ENCODE assay signal across 23 cellular contexts in genomic region chr20:5687884-5688283, GRCh38.
DNase-seq lines count a peak whose midpoint lies in the region; TF ChIP-seq lines count a peak whose summit lies in the region.
"Had no signal": no experiment of that assay in that cellular context is flagged by ENCODE, and none has a peak within 500 bp of the region (broad histone marks: within the 10 kb centered on the region; RNA-seq: fewer than 3 reads in every experiment).

No MANE protein-coding gene starts in this region.

- H3K18ac ChIP-seq in trophoblast cell (ENCODE audit: low read length), result no peak overlapping the region
- no peak overlapping the region for H3K18ac ChIP-seq in H9 (ENCODE audit: insufficient read length, low read depth, low read length)

- TF ChIP-seq CTCF in left ventricle myocardium inferior (IDR thresholded peaks at IDR 0.05; ENCODE audit: borderline replicate concordance) (no peak), H9 (conservative IDR thresholded peaks at IDR 0.05) (no peak), dorsolateral prefrontal cortex (IDR thresholded peaks at IDR 0.05 in 54 of 56, conservative IDR thresholded peaks at IDR 0.05 in 2 of 56; ENCODE audit: low read depth in 1 of 56, partially characterized antibody in 56 of 56) (no peak)

- no peak overlapping the region for H4K5ac ChIP-seq in H9 (ENCODE audit: insufficient read length, low read depth, low read length)

- H2BK12ac ChIP-seq in trophoblast cell (ENCODE audit: low read length) (no peak overlapping the region), H9 (ENCODE audit: insufficient read length, low read depth, low read length) (no peak overlapping the region)

- no peak overlapping the region for H3K14ac ChIP-seq in trophoblast cell (ENCODE audit: low read length)
- H3K14ac ChIP-seq in H9 (ENCODE audit: insufficient read depth, low read length), result no peak overlapping the region

- no peaks in the 10 kb centered on the region for H4K20me1 ChIP-seq in H9 (ENCODE audit: control insufficient read depth, insufficient read depth, insufficient read length)

- no peak overlapping the region for H3K27ac Mint-ChIP-seq in H9
- H3K27ac Mint-ChIP-seq: activated naive CD4-positive, alpha-beta T cell treated with anti-CD3 and anti-CD28 coated beads, Interleukin-2, amount 10 ng/mL, durations not matched to agents 7 days and 5 days; activated T-helper 1 cell treated with anti-CD3 and anti-CD28 coated beads, Interleukin-12 subunit alpha, Interleukin-12 subunit beta, Interleukin-2, Interleukin-4 antibody, amounts not matched to agents 30 ng/mL and 10 ng/mL and 1 ng/mL, durations not matched to agents 14 hours and 24 hours and 36 hours; mesothelial cell of epicardium; WTC11 had no signal

- H2AK5ac ChIP-seq in trophoblast cell (ENCODE audit: low read length) (no peak overlapping the region), H9 (ENCODE audit: insufficient read length, low read length) (no peak overlapping the region)

- H3K4me1 Mint-ChIP-seq in H9, result no peaks in the 10 kb centered on the region
- H3K4me1 Mint-ChIP-seq: activated naive CD4-positive, alpha-beta T cell treated with anti-CD3 and anti-CD28 coated beads, Interleukin-2, amount 10 ng/mL, durations not matched to agents 7 days and 5 days; WTC11 had no signal

- H3K4me3 Mint-ChIP-seq in H9, result no peak overlapping the region
- H3K4me3 Mint-ChIP-seq: activated naive CD4-positive, alpha-beta T cell treated with anti-CD3 and anti-CD28 coated beads, Interleukin-2, amount 10 ng/mL, durations not matched to agents 7 days and 5 days; activated T-helper 1 cell treated with anti-CD3 and anti-CD28 coated beads, Interleukin-12 subunit alpha, Interleukin-12 subunit beta, Interleukin-2, Interleukin-4 antibody, amounts not matched to agents 30 ng/mL and 10 ng/mL and 1 ng/mL, durations not matched to agents 14 hours and 24 hours and 36 hours; CD4-positive, CD25-positive, alpha-beta regulatory T cell; mesothelial cell of epicardium; naive thymus-derived CD8-positive, alpha-beta T cell; WTC11 had no signal

- H3T11ph ChIP-seq in H9 (ENCODE audit: low read length), result no peak overlapping the region

- no peak overlapping the region for H3K4me3 ChIP-seq in left ventricle myocardium inferior
- H3K4me3 ChIP-seq in trophoblast cell (ENCODE audit: low read depth, low read length), result no peak overlapping the region
- no peak overlapping the region for H3K4me3 ChIP-seq in dorsolateral prefrontal cortex
- H3K4me3 ChIP-seq: testis had no signal

- H3K79me1 ChIP-seq in trophoblast cell (ENCODE audit: low read length) (no peaks in the 10 kb centered on the region), H9 (ENCODE audit: insufficient read depth, low read depth, low read length, poor library complexity, severe bottlenecking) (no peaks in the 10 kb centered on the region)

- no peak overlapping the region for H2BK20ac ChIP-seq in H9 (ENCODE audit: low read depth, low read length, poor library complexity, severe bottlenecking)

- no peaks in the 10 kb centered on the region for H3K23me2 ChIP-seq in H9 (ENCODE audit: insufficient read length, low read depth, low read length, poor library complexity, severe bottlenecking)

- DNase-seq in CD1c-positive myeloid dendritic cell (ENCODE audit: extremely low spot score) (peak; percentile 79), NOMO-1 treated with DMSO at 0.1 percent for 48 hours (lab: John Stamatoyannopoulos, UW; ENCODE audit: unreplicated experiment) (peak; percentile 68), left ventricle myocardium inferior (no peak), trophoblast cell (peak in 1 of 2 donors; percentile 14), H9 (no peak), HT-29 (ENCODE audit: low spot score) (no peak), dedifferentiated amniotic fluid mesenchymal stem cell (ENCODE audit: extremely low spot score) (no peak), dorsolateral prefrontal cortex (no peak)
- DNase-seq: activated naive CD4-positive, alpha-beta T cell treated with anti-CD3 and anti-CD28 coated beads, Interleukin-2, amount 10 ng/mL, durations not matched to agents 7 days and 5 days; CD4-positive, CD25-positive, alpha-beta regulatory T cell; naive thymus-derived CD8-positive, alpha-beta T cell; NCI-H1048; NCI-H187 treated with DMSO at 0.1 percent for 48 hours; retina; stimulated activated CD4-positive, alpha-beta T cell treated with anti-CD3 and anti-CD28 coated beads, Interleukin-12 subunit alpha, Interleukin-12 subunit beta, amount 100 ng/mL, for 4 hours; stimulated activated CD4-positive, alpha-beta T cell treated with anti-CD3 and anti-CD28 coated beads, Interleukin-4, amount 100 ng/mL, for 24 hours; stimulated activated naive CD4-positive, alpha-beta T cell; SW 1271; T1000; testis had no signal

- no peak overlapping the region for H3K9ac ChIP-seq in trophoblast cell (ENCODE audit: low read length)
- H3K9ac ChIP-seq in H9 (ENCODE audit: extremely low read depth, insufficient read length, low read length), result no peak overlapping the region

- H3K9me3 ChIP-seq in left ventricle myocardium inferior (replicated peaks), result no peaks in the 10 kb centered on the region
- no peaks in the 10 kb centered on the region for H3K9me3 ChIP-seq in trophoblast cell (ENCODE audit: insufficient read depth, low read depth, low read length)
- H3K9me3 ChIP-seq in H9 (ENCODE audit: control insufficient read depth, low read depth, low read length), result no peaks in the 10 kb centered on the region
- H3K9me3 ChIP-seq: testis had no signal

- H3K79me2 ChIP-seq in trophoblast cell (ENCODE audit: control insufficient read depth, insufficient read depth, low read length, poor library complexity) (no peaks in the 10 kb centered on the region), H9 (ENCODE audit: insufficient read depth, low read length) (no peaks in the 10 kb centered on the region)

- peak overlapping the region; percentile 62 for H3K27ac ChIP-seq in left ventricle myocardium inferior (replicated peaks)
- H3K27ac ChIP-seq in trophoblast cell (ENCODE audit: low read depth, low read length), result no peak overlapping the region
- H3K27ac ChIP-seq in H9 (ENCODE audit: insufficient read length, low read depth, low read length), result no peak overlapping the region
- peak overlapping the region in 8 of 59 donors; percentile 1 to 64 (median 30) for H3K27ac ChIP-seq in dorsolateral prefrontal cortex
- H3K27ac ChIP-seq: testis had no signal

- no peaks in the 10 kb centered on the region for H3K9me3 Mint-ChIP-seq in H9
- H3K9me3 Mint-ChIP-seq: activated naive CD4-positive, alpha-beta T cell treated with anti-CD3 and anti-CD28 coated beads, Interleukin-2, amount 10 ng/mL, durations not matched to agents 7 days and 5 days; activated T-helper 1 cell treated with anti-CD3 and anti-CD28 coated beads, Interleukin-12 subunit alpha, Interleukin-12 subunit beta, Interleukin-2, Interleukin-4 antibody, amounts not matched to agents 30 ng/mL and 10 ng/mL and 1 ng/mL, durations not matched to agents 14 hours and 24 hours and 36 hours; mesothelial cell of epicardium; naive thymus-derived CD8-positive, alpha-beta T cell; WTC11 had no signal

- no peak overlapping the region for H2BK5ac ChIP-seq in trophoblast cell (ENCODE audit: low read depth, low read length, poor library complexity)
- no peak overlapping the region for H2BK5ac ChIP-seq in H9 (ENCODE audit: insufficient read length, low read length)

- H3K56ac ChIP-seq in H9 (ENCODE audit: insufficient read length, low read depth, low read length), result no peak overlapping the region

- no peaks in the 10 kb centered on the region for H3K36me3 ChIP-seq in left ventricle myocardium inferior
- no peaks in the 10 kb centered on the region for H3K36me3 ChIP-seq in trophoblast cell (ENCODE audit: control insufficient read depth in 1 of 2, insufficient read depth in 2 of 2, low read length in 2 of 2)

- H3K27me3 ChIP-seq in left ventricle myocardium inferior (ENCODE audit: low read depth) (no peaks in the 10 kb centered on the region), trophoblast cell (ENCODE audit: insufficient read depth, low read length) (no peaks in the 10 kb centered on the region), H9 (ENCODE audit: insufficient read depth, low read length) (no peaks in the 10 kb centered on the region), dorsolateral prefrontal cortex (no peaks in the 10 kb centered on the region)
- H3K27me3 ChIP-seq: testis had no signal

- no peak overlapping the region for H4K12ac ChIP-seq in trophoblast cell (ENCODE audit: low read depth, low read length)

- H4K8ac ChIP-seq in trophoblast cell (ENCODE audit: low read depth, low read length) (no peak overlapping the region), H9 (replicated peaks; ENCODE audit: insufficient read length, low read depth, low read length) (no peak overlapping the region)

- no peak overlapping the region for H2AFZ ChIP-seq in trophoblast cell (ENCODE audit: insufficient read depth, low read length, poor library complexity)
- no peak overlapping the region for H2AFZ ChIP-seq in H9 (ENCODE audit: low read length)

- H2BK120ac ChIP-seq in trophoblast cell (ENCODE audit: insufficient read depth, low read length, poor library complexity), result no peak overlapping the region
- H2BK120ac ChIP-seq in H9 (ENCODE audit: low read depth, low read length, poor library complexity, severe bottlenecking), result no peak overlapping the region

- peaks cover 26% of the 10 kb centered on the region for H3K4me1 ChIP-seq in left ventricle myocardium inferior
- peaks cover 0 to 5% of the 10 kb centered on the region in 2 experiments for H3K4me1 ChIP-seq in trophoblast cell (ENCODE audit: control insufficient read depth in 1 of 2, insufficient read depth in 2 of 2, low read length in 2 of 2)
- H3K4me1 ChIP-seq in H9 (ENCODE audit: insufficient read depth, low read length), result no peaks in the 10 kb centered on the region
- H3K4me1 ChIP-seq: testis had no signal

- no peaks in the 10 kb centered on the region for H3K36me3 Mint-ChIP-seq in H9 (ENCODE audit: insufficient read depth in 1 of 3, low read depth in 3 of 3)
- H3K36me3 Mint-ChIP-seq: activated naive CD4-positive, alpha-beta T cell treated with anti-CD3 and anti-CD28 coated beads, Interleukin-2, amount 10 ng/mL, durations not matched to agents 7 days and 5 days; CD4-positive, CD25-positive, alpha-beta regulatory T cell; mesothelial cell of epicardium; naive thymus-derived CD8-positive, alpha-beta T cell; WTC11 had no signal

- H3K4me2 ChIP-seq in trophoblast cell (ENCODE audit: low read length) (no peak overlapping the region), H9 (ENCODE audit: insufficient read depth, insufficient read length, low read length) (no peak overlapping the region)

- H3K27me3 Mint-ChIP-seq in H9 (ENCODE audit: low read depth), result no peaks in the 10 kb centered on the region; the same call in none of the 2 replicates
- H3K27me3 Mint-ChIP-seq: activated naive CD4-positive, alpha-beta T cell treated with anti-CD3 and anti-CD28 coated beads, Interleukin-2, amount 10 ng/mL, durations not matched to agents 7 days and 5 days; CD4-positive, CD25-positive, alpha-beta regulatory T cell; naive thymus-derived CD8-positive, alpha-beta T cell had no signal

- WGBS in trophoblast cell (ENCODE audit: extremely low coverage, insufficient coverage, insufficient read length), result no CpG with 5 or more reads among the region's 4 CpGs
- no CpG with 5 or more reads among the region's 4 CpGs for WGBS in H9 (ENCODE audit: extremely low coverage, insufficient read length, low lambda C conversion rate)

- H3K4ac ChIP-seq in trophoblast cell (ENCODE audit: low read depth, low read length) (no peak overlapping the region), H9 (ENCODE audit: low read depth, low read length) (no peak overlapping the region)

- intact Hi-C loops in left ventricle myocardium inferior (cut with micrococcal nuclease) (no loop called here), dorsolateral prefrontal cortex (cut with DNase I) (no loop called here)

- H2BK15ac ChIP-seq in H9 (ENCODE audit: low read depth, low read length), result no peak overlapping the region

- H4K91ac ChIP-seq in trophoblast cell (ENCODE audit: low read depth, low read length), result no peak overlapping the region
- H4K91ac ChIP-seq in H9 (ENCODE audit: insufficient read length, low read depth, low read length), result no peak overlapping the region

- peak overlapping the region; percentile 63 for H3K23ac ChIP-seq in trophoblast cell (ENCODE audit: low read length)
- H3K23ac ChIP-seq in H9 (ENCODE audit: insufficient read length, low read depth, low read length), result no peak overlapping the region

Comparison
In these comparisons a context has a peak if more than half of its experiments do, and no peak if none do; other contexts are left out.
1. DNase-seq: peak in CD1c-positive myeloid dendritic cell (single experiment) and NOMO-1 treated with DMSO at 0.1 percent for 48 hours (single experiment); none in left ventricle myocardium inferior (single experiment), H9 (single experiment), HT-29 (single experiment), dedifferentiated amniotic fluid mesenchymal stem cell (single experiment) and dorsolateral prefrontal cortex (0 of 10).